ENCODE assay signal across 25 cellular contexts in the genomic region with DNA sequence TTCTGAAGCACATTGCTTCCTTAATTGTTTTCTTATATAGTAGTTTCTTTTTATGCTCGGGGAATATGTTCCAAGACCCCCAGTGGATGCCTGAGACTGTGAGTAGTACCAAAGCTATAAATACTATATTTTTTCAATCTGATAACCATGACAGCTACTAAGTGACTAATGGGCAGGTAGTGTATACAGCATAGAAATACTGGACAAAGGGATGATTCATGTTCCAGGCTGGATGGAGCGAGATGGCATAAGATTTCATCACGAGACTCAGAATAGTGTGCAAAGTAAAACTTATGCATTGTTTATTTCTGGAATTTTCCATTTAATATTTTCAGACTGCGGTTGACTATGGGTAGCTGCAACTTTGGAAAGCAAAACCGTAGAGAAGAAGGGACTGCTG. TPM values are rescaled to one million over a fixed set of nuclear protein-coding genes. Genes with fewer than 3 reads are reported as not detected.
DNase-seq lines count a peak whose midpoint lies in the region; ATAC-seq and TF ChIP-seq lines count a peak whose summit lies in the region.
"Had no signal": no experiment of that assay in that cellular context is flagged by ENCODE, and none has a peak within 500 bp of the region (broad histone marks: within the 10 kb centered on the region; RNA-seq: fewer than 3 reads in every experiment).

No MANE protein-coding gene starts in this region.

- DNase-seq in A172 (ENCODE audit: low spot score) = peak; percentile 10
- DNase-seq in M059J (ENCODE audit: low read depth) = peak; percentile 5
- DNase-seq in HUDEP-2 (lab: John Stamatoyannopoulos, UW; ENCODE audit: unreplicated experiment in 76 of 76) = no peak
- DNase-seq in T-helper 2 cell treated with Interferon-gamma antibody and Interleukin-4, amounts not matched to agents 5 μg/mL and 100 μg/mL, for 36 hours (ENCODE audit: low spot score) = no peak
- DNase-seq in SIG-M5 treated with dmso at 0.1 percent for 504 hours (lab: John Stamatoyannopoulos, UW; ENCODE audit: unreplicated experiment) = no peak
- DNase-seq: 8988T; AML-193; C1 segment of cervical spinal cord; CD8-positive, alpha-beta memory T cell; H7; NCI-H1105; NCI-H2081; NCI-H2171 treated with DMSO at 0.1 percent for 48 hours; NCI-H524 treated with DMSO at 0.1 percent for 48 hours; NCI-H82; Peyer's patch; Right ventricle myocardium superior; T-cell had no signal

- H3K36me3 Mint-ChIP-seq in T-helper 2 cell treated with Interferon-gamma antibody and Interleukin-4, amounts not matched to agents 5 μg/mL and 100 μg/mL, for 36 hours (ENCODE audit: low read depth) = no peaks in the 10 kb centered on the region
- H3K36me3 Mint-ChIP-seq: CD8-positive, alpha-beta memory T cell; T-cell had no signal

- H3K9me3 Mint-ChIP-seq in T-helper 2 cell treated with Interferon-gamma antibody and Interleukin-4, amounts not matched to agents 5 μg/mL and 100 μg/mL, for 36 hours = no peaks in the 10 kb centered on the region
- H3K9me3 Mint-ChIP-seq: CD8-positive, alpha-beta memory T cell; T-cell had no signal

- no peak for ATAC-seq in SK-N-SH treated with all-trans-retinoic acid at 6 μM for 48 hours
- ATAC-seq in esophagus mucosa = peak; percentile 59
- ATAC-seq in HG03432 (IDR thresholded peaks at IDR 0.05; ENCODE audit: unreplicated experiment) = no peak
- ATAC-seq: HepG2, K562, T-cell had no signal

- H3K4me3 Mint-ChIP-seq in T-helper 2 cell treated with Interferon-gamma antibody and Interleukin-4, amounts not matched to agents 5 μg/mL and 100 μg/mL, for 36 hours = no peak overlapping the region
- H3K4me3 Mint-ChIP-seq: CD8-positive, alpha-beta memory T cell; T-cell had no signal

- H3K4me1 Mint-ChIP-seq in T-helper 2 cell treated with Interferon-gamma antibody and Interleukin-4, amounts not matched to agents 5 μg/mL and 100 μg/mL, for 36 hours (ENCODE audit: low read depth) = no peaks in the 10 kb centered on the region
- H3K4me1 Mint-ChIP-seq: CD8-positive, alpha-beta memory T cell; T-cell had no signal

- no peak overlapping the region for H3K27ac Mint-ChIP-seq in T-helper 2 cell treated with Interferon-gamma antibody and Interleukin-4, amounts not matched to agents 5 μg/mL and 100 μg/mL, for 36 hours
- H3K27ac Mint-ChIP-seq: CD8-positive, alpha-beta memory T cell; T-cell had no signal

- no peaks in the 10 kb centered on the region for H3K27me3 Mint-ChIP-seq in T-helper 2 cell treated with Interferon-gamma antibody and Interleukin-4, amounts not matched to agents 5 μg/mL and 100 μg/mL, for 36 hours (ENCODE audit: low read depth)

TF ChIP-seq in SK-N-SH treated with all-trans-retinoic acid at 6 μM for 48 hours, 23 proteins besides CTCF, POLR2A, EP300 and RAD21:
- TF ChIP-seq ISL1 (CRISPR knock-in tag; IDR thresholded peaks at IDR 0.05) (peak; percentile 86), PPARA (CRISPR knock-in tag; IDR thresholded peaks at IDR 0.05; ENCODE audit: borderline replicate concordance) (no peak)

RNA-seq across cellular contexts. Expression of gene OLFM4, which starts 47.9 kb away (rescaled TPM):
- total RNA-seq in A172 (2014; rRNA removed; shearing (Covaris generic)) = not detected in 2 replicates
- not detected in 2 replicates for total RNA-seq in M059J (2014; rRNA removed; shearing (Covaris generic))
- 3.0 TPM for total RNA-seq in esophagus mucosa
- total RNA-seq: CD8-positive, alpha-beta memory T cell; Daoy; H7; HepG2; K562; LHCN-M2 had no signal

Comparison
In these comparisons a context has a peak if more than half of its experiments do, and no peak if none do; other contexts are left out.
1. DNase-seq: peak in A172 (single experiment) and M059J (single experiment); none in HUDEP-2 (0 of 76), T-helper 2 cell treated with Interferon-gamma antibody and Interleukin-4, amounts not matched to agents 5 μg/mL and 100 μg/mL, for 36 hours (single experiment) and SIG-M5 treated with dmso at 0.1 percent for 504 hours (single experiment).